Comparison of ENCODE assay signal across 3 cellular contexts in the genomic region with DNA sequence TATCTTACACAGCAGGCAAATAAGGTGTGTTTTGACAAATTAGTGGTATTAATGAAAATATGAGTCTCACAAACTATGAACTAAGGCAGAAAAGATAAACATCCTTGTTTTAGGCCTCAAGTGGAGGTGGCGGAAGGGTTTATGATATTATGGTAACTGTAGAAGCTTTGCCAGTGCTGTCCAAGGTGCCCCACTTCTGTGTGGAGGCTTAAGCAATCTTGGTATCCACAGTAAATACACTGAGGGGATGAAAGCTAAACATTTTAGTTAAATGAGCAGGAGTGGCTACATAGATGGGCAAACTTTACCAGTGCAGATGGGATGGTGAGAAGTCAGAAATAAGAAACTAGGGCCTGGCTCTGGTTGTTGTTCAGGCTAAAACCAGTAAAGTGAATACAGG.
"Had no signal": no experiment of that assay in that cellular context is flagged by ENCODE, and none has a peak within 500 bp of the region (broad histone marks: within the 10 kb centered on the region; RNA-seq: fewer than 3 reads in every experiment).

No MANE protein-coding gene starts in this region.

- DNase-seq: GDM1, GF-D8 had no signal

- H3K4me3 ChIP-seq: GM12878 had no signal

- ATAC-seq: GM12878 had no signal
